In genomic region chr2:241809383-241810303, GRCh38 we compare ENCODE assay signal across 16 cellular contexts. TPM values are rescaled to one million over a fixed set of nuclear protein-coding genes. Genes with fewer than 3 reads are reported as not detected.
DNase-seq lines count a peak whose midpoint lies in the region; ATAC-seq and TF ChIP-seq lines count a peak whose summit lies in the region.
"Had no signal": no experiment of that assay in that cellular context is flagged by ENCODE, and none has a peak within 500 bp of the region (broad histone marks: within the 10 kb centered on the region; RNA-seq: fewer than 3 reads in every experiment).

No MANE protein-coding gene starts in this region.

- peak overlapping the region; percentile 92 for H3K27ac ChIP-seq in left ventricle myocardium inferior (replicated peaks)
- H3K27ac ChIP-seq: C4-2B, ovary had no signal

- no peaks in the 10 kb centered on the region for H3K36me3 Mint-ChIP-seq in T-helper 17 cell (ENCODE audit: low read depth)

- intact Hi-C loops in left ventricle myocardium inferior (cut with micrococcal nuclease), result no loop called here
- intact Hi-C loops in posterior vena cava (cut with DNase I), result no loop called here

- H3K4me1 ChIP-seq in left ventricle myocardium inferior, result peaks cover 30% of the 10 kb centered on the region

- TF ChIP-seq CTCF in GM10266 (IDR thresholded peaks at IDR 0.05; ENCODE audit: control insufficient read depth, insufficient read depth, low read depth, missing control alignments), result no peak
- TF ChIP-seq CTCF in left ventricle myocardium inferior (IDR thresholded peaks at IDR 0.05; ENCODE audit: borderline replicate concordance), result no peak

- no peaks in the 10 kb centered on the region for H3K36me3 ChIP-seq in left ventricle myocardium inferior
- H3K36me3 ChIP-seq: ovary had no signal

- H3K4me3 Mint-ChIP-seq in T-helper 17 cell, result no peak overlapping the region
- H3K4me3 Mint-ChIP-seq: activated CD4-positive, alpha-beta T cell treated with anti-CD3 and anti-CD28 coated beads, Interleukin-2, amount 10 ng/mL, durations not matched to agents 7 days and 5 days; activated T-helper 1 cell treated with anti-CD3 and anti-CD28 coated beads, Interleukin-12 subunit alpha, Interleukin-12 subunit beta, Interleukin-2, Interleukin-4 antibody, amounts not matched to agents 30 ng/mL and 10 ng/mL and 1 ng/mL, durations not matched to agents 14 hours and 24 hours and 36 hours had no signal

- H3K27me3 Mint-ChIP-seq in T-helper 17 cell, result no peaks in the 10 kb centered on the region

- peaks cover 5% of the 10 kb centered on the region for H3K4me1 Mint-ChIP-seq in T-helper 17 cell

- H3K27ac Mint-ChIP-seq in T-helper 17 cell, result peak overlapping the region; percentile 88
- H3K27ac Mint-ChIP-seq: activated CD4-positive, alpha-beta T cell treated with anti-CD3 and anti-CD28 coated beads, Interleukin-2, amount 10 ng/mL, durations not matched to agents 7 days and 5 days; activated T-helper 1 cell treated with anti-CD3 and anti-CD28 coated beads, Interleukin-12 subunit alpha, Interleukin-12 subunit beta, Interleukin-2, Interleukin-4 antibody, amounts not matched to agents 30 ng/mL and 10 ng/mL and 1 ng/mL, durations not matched to agents 14 hours and 24 hours and 36 hours had no signal

- no peaks in the 10 kb centered on the region for H3K9me3 ChIP-seq in T-helper 17 cell (ENCODE audit: control insufficient read depth, low read length, poor library complexity, severe bottlenecking)
- no peaks in the 10 kb centered on the region for H3K9me3 ChIP-seq in left ventricle myocardium inferior (replicated peaks)
- H3K9me3 ChIP-seq: ovary had no signal

- no peak overlapping the region for H3K4me3 ChIP-seq in left ventricle myocardium inferior
- H3K4me3 ChIP-seq: ovary had no signal

- DNase-seq in GM10266 (ENCODE audit: extremely low spot score), result peak; percentile 24
- DNase-seq in T-helper 17 cell, result peak in 1 of 3 donors; percentile 9
- no peak for DNase-seq in left ventricle myocardium inferior
- DNase-seq in posterior vena cava (ENCODE audit: low spot score), result peak; percentile 73
- DNase-seq in HK-2 (ENCODE audit: unreplicated experiment), result no peak
- no peak for DNase-seq in GOT3 (lab: John Stamatoyannopoulos, UW)
- DNase-seq: activated CD4-positive, alpha-beta T cell treated with anti-CD3 and anti-CD28 coated beads, Interleukin-2, amount 10 ng/mL, durations not matched to agents 7 days and 5 days; dermis blood vessel endothelial cell; NCI-H1930; NCI-H526 had no signal

- peaks cover 3% of the 10 kb centered on the region for H3K27me3 ChIP-seq in left ventricle myocardium inferior (ENCODE audit: low read depth)
- H3K27me3 ChIP-seq: ovary had no signal

- ATAC-seq in T-helper 17 cell (no peak), GM21515 (IDR thresholded peaks at IDR 0.05; ENCODE audit: unreplicated experiment) (no peak), HG03135 (IDR thresholded peaks at IDR 0.05; ENCODE audit: unreplicated experiment) (no peak)

RNA-seq across cellular contexts. Expression of gene NEU4, which starts 0.7 kb away (rescaled TPM):
- total RNA-seq in T-helper 17 cell, result 1 to 10 TPM; 4.1 to 9.4 TPM
- not detected for total RNA-seq in left ventricle myocardium inferior
- total RNA-seq in posterior vena cava, result under 1 TPM in 1 of 2 donors, not detected in 1; 0.38 TPM
- total RNA-seq: dermis blood vessel endothelial cell had no signal

RNA-seq across cellular contexts. Expression of gene GAL3ST2, which starts 33.0 kb away (rescaled TPM):
- total RNA-seq in T-helper 17 cell, result 1 to 10 TPM; 2.2 to 2.4 TPM
- not detected for total RNA-seq in left ventricle myocardium inferior
- not detected for total RNA-seq in posterior vena cava
- total RNA-seq: activated CD4-positive, alpha-beta T cell treated with anti-CD3 and anti-CD28 coated beads, Interleukin-2, amount 10 ng/mL, durations not matched to agents 7 days and 5 days; dermis blood vessel endothelial cell had no signal

RNA-seq across cellular contexts. Expression of gene PDCD1, which starts 49.1 kb away (rescaled TPM):
- total RNA-seq in T-helper 17 cell, result 10 to 100 TPM in 1 of 2 donors, 1 to 10 TPM in 1; 8.1 to 10.4 TPM
- 3.3 TPM for total RNA-seq in left ventricle myocardium inferior
- total RNA-seq in posterior vena cava, result under 1 TPM in 1 of 2 donors, not detected in 1; 0.38 TPM
- total RNA-seq: dermis blood vessel endothelial cell, temporal lobe had no signal

RNA-seq across cellular contexts. Expression of gene RTP5, which starts 59.9 kb away (rescaled TPM):
- total RNA-seq in T-helper 17 cell (under 1 TPM in 1 of 2 donors, not detected in 1; 0.12 TPM), left ventricle myocardium inferior (not detected), posterior vena cava (under 1 TPM in 1 of 2 donors, not detected in 1; 0.10 TPM)
- total RNA-seq: activated CD4-positive, alpha-beta T cell treated with anti-CD3 and anti-CD28 coated beads, Interleukin-2, amount 10 ng/mL, durations not matched to agents 7 days and 5 days; activated T-helper 1 cell treated with anti-CD3 and anti-CD28 coated beads, Interleukin-12 subunit alpha, Interleukin-12 subunit beta, Interleukin-2, Interleukin-4 antibody, amounts not matched to agents 30 ng/mL and 10 ng/mL and 1 ng/mL, durations not matched to agents 14 hours and 24 hours and 36 hours; dermis blood vessel endothelial cell had no signal

Comparison
In these comparisons a context has a peak if more than half of its experiments do, and no peak if none do; other contexts are left out.
1. DNase-seq: peak in GM10266 (single experiment) and posterior vena cava (single experiment); none in left ventricle myocardium inferior (single experiment), HK-2 (single experiment) and GOT3 (single experiment).